8 cellular contexts compared by ENCODE assay signal in the genomic region with DNA sequence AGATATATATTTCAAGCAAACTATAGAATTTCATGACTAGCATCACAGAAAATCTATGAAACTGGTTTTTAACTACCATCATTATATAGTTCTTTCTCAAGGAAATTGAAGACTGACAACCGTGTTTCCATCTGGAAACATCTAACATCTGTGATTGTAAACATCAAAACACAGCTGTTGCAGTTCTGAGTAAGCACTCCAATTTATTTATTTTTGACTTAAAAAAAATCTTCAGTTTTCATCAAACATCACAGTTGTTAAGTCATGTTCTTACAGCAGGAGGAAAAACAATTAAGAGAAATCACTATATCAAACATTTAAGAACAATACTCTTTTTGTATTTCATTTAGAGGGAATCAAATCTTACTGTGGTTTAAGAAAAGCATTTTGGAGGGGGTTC.
"Had no signal": no experiment of that assay in that cellular context is flagged by ENCODE, and none has a peak within 500 bp of the region (broad histone marks: within the 10 kb centered on the region; RNA-seq: fewer than 3 reads in every experiment).

No MANE protein-coding gene starts in this region.

- H3K27me3 Mint-ChIP-seq: IgD-negative memory B cell had no signal

- H3K9ac ChIP-seq: GM23248 had no signal

- H3K36me3 ChIP-seq: HAP-1 had no signal

- ATAC-seq: HepG2 had no signal

- H3K9me3 ChIP-seq: HAP-1 had no signal

- H3K27ac ChIP-seq: GM23248, HL-60 had no signal

- H3K36me3 Mint-ChIP-seq: IgD-negative memory B cell had no signal

- H3K4me3 ChIP-seq: GM23248, HAP-1 had no signal

- DNase-seq: GM23248, GOT3, H7, KBM-7 had no signal

- H3K27ac Mint-ChIP-seq: IgD-negative memory B cell had no signal

- H3K4me1 ChIP-seq: HAP-1 had no signal

- H3K4me3 Mint-ChIP-seq: IgD-negative memory B cell had no signal

- FAIRE-seq: HepG2 had no signal

- H3K9me3 Mint-ChIP-seq: IgD-negative memory B cell had no signal
